ENCODE assay signal across 8 cellular contexts in the genomic region with DNA sequence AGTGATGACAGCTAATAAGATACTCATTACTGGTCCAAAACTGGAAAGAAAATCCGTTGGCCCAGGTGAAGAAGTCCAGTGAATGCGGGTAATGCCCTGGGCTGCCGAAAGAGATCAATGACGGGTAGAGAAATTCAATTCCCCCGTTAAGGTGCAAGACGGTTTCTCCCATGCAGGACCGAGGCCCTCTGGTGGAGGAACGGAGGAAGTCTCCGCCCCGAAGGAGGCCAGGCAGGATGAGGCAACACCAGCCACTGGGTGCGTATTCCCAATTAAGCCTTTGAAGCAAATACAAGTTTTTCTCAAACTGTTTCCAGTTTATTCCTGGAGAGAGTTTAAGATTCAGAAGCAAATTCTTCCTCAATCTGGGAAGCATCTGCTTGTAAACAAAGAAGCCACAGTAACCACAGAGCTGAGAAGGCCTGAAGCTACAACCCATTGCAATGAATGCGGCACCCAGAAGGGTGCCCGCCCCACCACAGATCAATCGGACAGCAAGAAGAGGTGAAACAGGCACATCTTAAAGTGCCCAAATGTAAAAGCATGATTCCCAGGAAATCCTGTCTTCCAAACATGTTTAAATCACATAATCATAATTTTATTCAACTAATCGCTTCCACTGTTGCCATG.
DNase-seq lines count a peak whose midpoint lies in the region; ATAC-seq, FAIRE-seq and TF ChIP-seq lines count a peak whose summit lies in the region.

No MANE protein-coding gene starts in this region.

- H3K4me1 ChIP-seq in H1 (replicated peaks in 1 of 4; ENCODE audit: control insufficient read depth in 3 of 4, insufficient read depth in 4 of 4, low read length in 3 of 4) (peaks cover 0 to 4% (median 0%) of the 10 kb centered on the region in 4 experiments; a peak in 2 of 7 replicates), mesendoderm (ENCODE audit: control insufficient read depth, low read depth, low read length) (no peaks in the 10 kb centered on the region)

- no peaks in the 10 kb centered on the region for H3K79me1 ChIP-seq in H1 (ENCODE audit: low read depth, low read length)
- no peaks in the 10 kb centered on the region for H3K79me1 ChIP-seq in mesendoderm (ENCODE audit: low read length)

- no peak overlapping the region for H4K5ac ChIP-seq in H1 (ENCODE audit: insufficient read length, low read depth, low read length)
- no peak overlapping the region for H4K5ac ChIP-seq in mesendoderm (ENCODE audit: low read length)

- peak; percentile 99 for TF ChIP-seq RAD21 in H1 (IDR thresholded peaks at IDR 0.05 in 1 of 2, conservative IDR thresholded peaks at IDR 0.05 in 1 of 2; ENCODE audit: low read depth in 2 of 2, low read length in 2 of 2)

- no peak overlapping the region for H3K27ac Mint-ChIP-seq in activated CD8-positive, alpha-beta T cell treated with anti-CD3 and anti-CD28 coated beads, Interleukin-2, amount 10 ng/mL, durations not matched to agents 7 days and 5 days

- no peak for TF ChIP-seq POLR2A in H1 (IDR thresholded peaks at IDR 0.05; ENCODE audit: control extremely low read depth in 1 of 2, low read depth in 2 of 2, low read length in 2 of 2)

- H2BK120ac ChIP-seq in H1 (replicated peaks; ENCODE audit: low read depth, low read length) (no peak overlapping the region), mesendoderm (ENCODE audit: low read depth, low read length) (no peak overlapping the region)

- H4K20me1 ChIP-seq in H1 (replicated peaks in 1 of 2; ENCODE audit: control insufficient read depth in 1 of 2, insufficient read depth in 2 of 2, low read length in 2 of 2): no peaks in the 10 kb centered on the region

- H2BK5ac ChIP-seq in H1 (ENCODE audit: low read depth, low read length) (no peak overlapping the region), mesendoderm (ENCODE audit: low read length) (no peak overlapping the region)

- H3K14ac ChIP-seq in H1 (ENCODE audit: insufficient read length): no peak overlapping the region

- no peak overlapping the region for H2AK5ac ChIP-seq in H1 (ENCODE audit: low read depth, low read length)
- no peak overlapping the region for H2AK5ac ChIP-seq in mesendoderm (ENCODE audit: low read length)

- H3K36me3 Mint-ChIP-seq in activated CD8-positive, alpha-beta T cell treated with anti-CD3 and anti-CD28 coated beads, Interleukin-2, amount 10 ng/mL, durations not matched to agents 7 days and 5 days (ENCODE audit: low read depth): no peaks in the 10 kb centered on the region

- ATAC-seq in GM18909 (IDR thresholded peaks at IDR 0.05; ENCODE audit: poor library complexity, unreplicated experiment): peak; percentile 83
- peak; percentile 46 for ATAC-seq in HG03565 (IDR thresholded peaks at IDR 0.05; ENCODE audit: unreplicated experiment)
- ATAC-seq in activated CD8-positive, alpha-beta T cell treated with anti-CD3 and anti-CD28 coated beads, Interleukin-2, amount 10 ng/mL, durations not matched to agents 7 days and 5 days: peak; percentile 92

- POLR2A ChIA-PET in activated CD8-positive, alpha-beta T cell treated with anti-CD3 and anti-CD28 coated beads, Interleukin-2, amount 10 ng/mL, durations not matched to agents 7 days and 5 days (lab: Charles Lee): no interaction called here
- POLR2A ChIA-PET in H1 (lab: Charles Lee; ENCODE audit: partially characterized antibody): interaction anchor here (1.1 to 2.0 kb wide), 2 partner anchors 15 to 291 kb away, joined by 4 to 5 read pairs; no protein-coding TSS in a partner anchor

- CTCF ChIA-PET in activated CD8-positive, alpha-beta T cell treated with anti-CD3 and anti-CD28 coated beads, Interleukin-2, amount 10 ng/mL, durations not matched to agents 7 days and 5 days (lab: Charles Lee): interaction anchor here (0.8 to 3.8 kb wide), 39 partner anchors 9 to 725 kb away, joined by 3 to 83 read pairs (median 4); no protein-coding TSS in a partner anchor
- CTCF ChIA-PET in H1 (lab: Charles Lee; ENCODE audit: partially characterized antibody): interaction anchor here (0.7 to 4.1 kb wide), 79 partner anchors 9 to 724 kb away, joined by 3 to 45 read pairs (median 5); no protein-coding TSS in a partner anchor

- 36% methylated on average over 15 of the region's 15 CpGs; no CpG with 5 or more reads in 1 of the 2 experiments for WGBS in H1 (ENCODE audit: extremely low coverage in 1 of 2, insufficient coverage in 1 of 2, insufficient read length in 1 of 2, insufficient replicate concordance in 2 of 2, low coverage in 1 of 2, low lambda C conversion rate in 2 of 2, missing lambda C conversion rate in 1 of 2), 2 experiments
- WGBS in mesendoderm (ENCODE audit: extremely low coverage, insufficient coverage, low lambda C conversion rate): no CpG with 5 or more reads among the region's 15 CpGs

- FAIRE-seq in H1 (lab: Jason Lieb, UNC): peak; percentile 98

- no peaks in the 10 kb centered on the region for H3K9me3 Mint-ChIP-seq in activated CD8-positive, alpha-beta T cell treated with anti-CD3 and anti-CD28 coated beads, Interleukin-2, amount 10 ng/mL, durations not matched to agents 7 days and 5 days (ENCODE audit: insufficient read depth)

- no peak for TF ChIP-seq EP300 in H1 (IDR thresholded peaks at IDR 0.05; ENCODE audit: borderline replicate concordance in 1 of 2, low read depth in 2 of 2, low read length in 2 of 2)

- H4K8ac ChIP-seq in H1 (ENCODE audit: extremely low read depth, insufficient read depth, low read length) (no peak overlapping the region), mesendoderm (ENCODE audit: low read depth, low read length) (no peak overlapping the region)

- no peak overlapping the region for H3K4me3 ChIP-seq in H1 (ENCODE audit: extremely low read depth in 1 of 4, insufficient read depth in 2 of 4, low read depth in 3 of 4, low read length in 4 of 4)
- no peak overlapping the region for H3K4me3 ChIP-seq in mesendoderm (ENCODE audit: low read length)

- no peaks in the 10 kb centered on the region for H3K23me2 ChIP-seq in H1 (ENCODE audit: low read depth, low read length)

- H2BK12ac ChIP-seq in H1 (ENCODE audit: low read depth, low read length): no peak overlapping the region

- peak; percentile 91 to 99 (median 97) for TF ChIP-seq CTCF in H1 (IDR thresholded peaks at IDR 0.05; ENCODE audit: control extremely low read depth in 1 of 3, insufficient read depth in 1 of 3, low read depth in 1 of 3, low read length in 3 of 3)

- H3K27me3 ChIP-seq in H1 (replicated peaks in 1 of 4; ENCODE audit: control insufficient read depth in 3 of 4, extremely low read depth in 1 of 4, insufficient read depth in 3 of 4, low read length in 3 of 4): no peaks in the 10 kb centered on the region
- H3K27me3 ChIP-seq in mesendoderm (ENCODE audit: insufficient read depth, low read length, poor library complexity): no peaks in the 10 kb centered on the region

- H3K36me3 ChIP-seq in H1 (ENCODE audit: control insufficient read depth in 2 of 4, insufficient read depth in 4 of 4, low read length in 3 of 4) (no peaks in the 10 kb centered on the region), mesendoderm (ENCODE audit: control insufficient read depth, insufficient read depth, low read length) (no peaks in the 10 kb centered on the region)

- no peak overlapping the region for H4K91ac ChIP-seq in H1 (replicated peaks; ENCODE audit: insufficient read length, low read length)

- no peaks in the 10 kb centered on the region for H3K27me3 Mint-ChIP-seq in activated CD8-positive, alpha-beta T cell treated with anti-CD3 and anti-CD28 coated beads, Interleukin-2, amount 10 ng/mL, durations not matched to agents 7 days and 5 days (ENCODE audit: low read depth)

- DNase-seq in AG08396 (ENCODE audit: low spot score): peak; percentile 83
- peak; percentile 1 for DNase-seq in NCI-H82 treated with DMSO at 0.1 percent for 48 hours (lab: John Stamatoyannopoulos, UW; ENCODE audit: unreplicated experiment)
- DNase-seq in activated CD8-positive, alpha-beta T cell treated with anti-CD3 and anti-CD28 coated beads, Interleukin-2, amount 10 ng/mL, durations not matched to agents 7 days and 5 days: peak; percentile 82
- DNase-seq in H1 (ENCODE audit: low read depth in 1 of 2, low spot score in 2 of 2): peak; percentile 44 to 84
- peak; percentile 86 for DNase-seq in mesendoderm
- peak; percentile 43 to 47 for DNase-seq in stimulated activated CD8-positive, alpha-beta memory T cell treated with anti-CD3 and anti-CD28 coated beads, Interleukin-15, amount 100 ng/mL, for 4 hours (ENCODE audit: low read depth in 2 of 2)

- no peak overlapping the region for H2AFZ ChIP-seq in H1 (ENCODE audit: low read length)

- H3K23ac ChIP-seq in H1 (ENCODE audit: insufficient read length) (no peak overlapping the region), mesendoderm (ENCODE audit: low read length) (no peak overlapping the region)

- H3K56ac ChIP-seq in H1 (replicated peaks; ENCODE audit: insufficient read length, low read depth, low read length): no peak overlapping the region
- H3K56ac ChIP-seq in mesendoderm (ENCODE audit: low read length): no peak overlapping the region

- H3K79me2 ChIP-seq in H1 (ENCODE audit: control insufficient read depth in 1 of 2, insufficient read depth in 2 of 2, low read length in 2 of 2) (no peaks in the 10 kb centered on the region), mesendoderm (ENCODE audit: control insufficient read depth, insufficient read depth, low read length) (no peaks in the 10 kb centered on the region)

- H3K4me3 Mint-ChIP-seq in activated CD8-positive, alpha-beta T cell treated with anti-CD3 and anti-CD28 coated beads, Interleukin-2, amount 10 ng/mL, durations not matched to agents 7 days and 5 days: no peak overlapping the region

- no peak overlapping the region for H2BK20ac ChIP-seq in H1 (ENCODE audit: low read length)

- no peak overlapping the region for H3K9ac ChIP-seq in H1 (replicated peaks in 1 of 4; ENCODE audit: extremely low read depth in 1 of 4, low read depth in 3 of 4, low read length in 3 of 4)
- no peak overlapping the region for H3K9ac ChIP-seq in mesendoderm (ENCODE audit: low read length)

- H3K4me1 Mint-ChIP-seq in activated CD8-positive, alpha-beta T cell treated with anti-CD3 and anti-CD28 coated beads, Interleukin-2, amount 10 ng/mL, durations not matched to agents 7 days and 5 days (ENCODE audit: low read depth): peaks cover 6% of the 10 kb centered on the region

- H2BK15ac ChIP-seq in H1 (ENCODE audit: low read length) (no peak overlapping the region), mesendoderm (replicated peaks; ENCODE audit: low read depth) (no peak overlapping the region)

- no peak overlapping the region for H3K4ac ChIP-seq in H1 (replicated peaks; ENCODE audit: insufficient read length, low read depth, low read length)
- no peak overlapping the region for H3K4ac ChIP-seq in mesendoderm (ENCODE audit: low read depth, low read length)

- H3K27ac ChIP-seq in H1 (ENCODE audit: low read depth, low read length): no peak overlapping the region
- no peak overlapping the region for H3K27ac ChIP-seq in mesendoderm (ENCODE audit: low read depth, low read length)

- H3K18ac ChIP-seq in H1 (ENCODE audit: extremely low read depth, low read length): no peak overlapping the region
- H3K18ac ChIP-seq in mesendoderm (ENCODE audit: low read length): no peak overlapping the region

- no peaks in the 10 kb centered on the region for H3K9me3 ChIP-seq in H1 (ENCODE audit: insufficient read depth in 2 of 2, low read depth in 1 of 2, low read length in 1 of 2)

- H3K4me2 ChIP-seq in H1 (ENCODE audit: insufficient read depth in 1 of 2, low read depth in 2 of 2, low read length in 2 of 2) (no peak overlapping the region), mesendoderm (ENCODE audit: low read length) (no peak overlapping the region)

TF ChIP-seq in H1, 55 proteins besides CTCF, POLR2A, EP300 and RAD21 (continues in another document):
- TF ChIP-seq TAF7 (optimal IDR thresholded peaks at IDR 0.05; ENCODE audit: borderline replicate concordance, low read depth, low read length): no peak

Comparison
In these comparisons a context has a peak if more than half of its experiments do, and no peak if none do; other contexts are left out.
1. DNase-seq: peak in every context shown above with its lines; median percentile 86 in mesendoderm; 83 in AG08396; 82 in activated CD8-positive, alpha-beta T cell treated with anti-CD3 and anti-CD28 coated beads, Interleukin-2, amount 10 ng/mL, durations not matched to agents 7 days and 5 days; 64 in H1; 45 in stimulated activated CD8-positive, alpha-beta memory T cell treated with anti-CD3 and anti-CD28 coated beads, Interleukin-15, amount 100 ng/mL, for 4 hours; 1 in NCI-H82 treated with DMSO at 0.1 percent for 48 hours.